19 cellular contexts compared by ENCODE assay signal in the genomic region with DNA sequence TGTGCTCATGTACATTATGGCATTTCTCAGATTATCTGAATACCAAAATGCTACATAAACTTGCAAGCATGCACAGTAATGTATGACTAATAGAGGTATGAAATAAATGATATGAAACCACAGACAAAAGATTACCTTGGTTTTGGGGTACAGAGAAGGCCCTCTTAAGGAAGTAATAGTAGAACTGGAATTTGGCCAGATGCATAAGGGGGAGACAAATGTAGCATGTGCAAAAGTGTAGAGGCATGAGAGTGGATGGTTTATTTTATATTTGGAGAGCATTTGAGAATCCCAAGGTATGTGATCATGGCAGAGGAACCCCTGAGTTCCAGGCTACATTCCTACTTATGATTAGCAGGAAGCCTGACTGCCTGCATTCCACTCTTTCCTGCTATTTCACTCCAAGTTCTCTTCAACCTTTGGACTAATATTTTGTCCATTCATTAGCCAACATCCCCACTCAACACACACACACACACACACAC.
DNase-seq lines count a peak whose midpoint lies in the region; ATAC-seq and TF ChIP-seq lines count a peak whose summit lies in the region.
"Had no signal": no experiment of that assay in that cellular context is flagged by ENCODE, and none has a peak within 500 bp of the region (broad histone marks: within the 10 kb centered on the region; RNA-seq: fewer than 3 reads in every experiment).

No MANE protein-coding gene starts in this region.

- no peaks in the 10 kb centered on the region for H3K79me2 ChIP-seq in Karpas-422 (ENCODE audit: low read length)

- H3K4me2 ChIP-seq in Karpas-422 (ENCODE audit: low read depth, low read length, poor library complexity, severe bottlenecking), result no peak overlapping the region

- no peak for TF ChIP-seq EP300 in gastroesophageal sphincter (IDR thresholded peaks at IDR 0.05)

- DNase-seq in AG04449 (ENCODE audit: low read depth, low spot score) (peak; percentile 79), HT-29 (ENCODE audit: low spot score) (peak; percentile 23), astrocyte of the spinal cord (ENCODE audit: low read depth, low spot score) (peak; percentile 56), iris pigment epithelial cell (ENCODE audit: low read depth) (peak; percentile 82), middle frontal gyrus (ENCODE audit: extremely low spot score, low spot score) (no peak), H7 (no peak), Karpas-422 (no peak)
- DNase-seq: activated CD4-positive, alpha-beta T cell treated with anti-CD3 and anti-CD28 coated beads, Interleukin-2, amount 50 U/mL, for 48 hours; activated T-cell treated with anti-CD3 and anti-CD28 coated beads, Interleukin-2, amount 50 U/mL, for 4 hours; KG1; left colon; NCI-H2171; NCI-H82; pancreas; stimulated activated CD4-positive, alpha-beta T cell treated with anti-CD3 and anti-CD28 coated beads, Interleukin-4, amount 100 ng/mL, for 1 hour had no signal

- CTCF ChIA-PET in AG04449 (lab: Yijun Ruan, JAX), result interaction anchor here (0.6 to 15.4 kb wide), 8 partner anchors 6 to 485 kb away, joined by 3 to 385 read pairs (median 4); no protein-coding TSS in a partner anchor

- H3K4me3 ChIP-seq in AG04449 (ENCODE audit: low read depth, low read length) (no peak overlapping the region), astrocyte of the spinal cord (ENCODE audit: low read depth, low read length) (no peak overlapping the region), gastroesophageal sphincter (no peak overlapping the region), H7 (ENCODE audit: insufficient read depth, low read depth, low read length) (no peak overlapping the region), Karpas-422 (ENCODE audit: low read length) (no peak overlapping the region)
- H3K4me3 ChIP-seq: breast epithelium, pancreas, vagina had no signal

- H3K27ac ChIP-seq in gastroesophageal sphincter (no peak overlapping the region), Karpas-422 (ENCODE audit: low read length) (no peak overlapping the region)
- H3K27ac ChIP-seq: breast epithelium, pancreas, vagina, VCaP had no signal

- H3K27me3 ChIP-seq in gastroesophageal sphincter (no peaks in the 10 kb centered on the region), H7 (ENCODE audit: control insufficient read depth, insufficient read depth, low read length) (no peaks in the 10 kb centered on the region), Karpas-422 (ENCODE audit: low read length) (no peaks in the 10 kb centered on the region)
- H3K27me3 ChIP-seq: breast epithelium, pancreas, vagina had no signal

- in situ Hi-C loops in astrocyte of the spinal cord (cut with HindIII; ENCODE audit: low sequenced_read_pairs), result no loop called here

- TF ChIP-seq CTCF in AG04449 (IDR thresholded peaks at IDR 0.05; ENCODE audit: insufficient read depth, low read length, missing control alignments) (no peak), astrocyte of the spinal cord (IDR thresholded peaks at IDR 0.05; ENCODE audit: low read depth, low read length) (no peak), gastroesophageal sphincter (IDR thresholded peaks at IDR 0.05) (no peak)

- POLR2A ChIA-PET in AG04449 (lab: Yijun Ruan, JAX), result no interaction called here

- no peaks in the 10 kb centered on the region for H3K9me2 ChIP-seq in Karpas-422 (replicated peaks; ENCODE audit: insufficient read depth, low read length)

- no peak for ATAC-seq in gastroesophageal sphincter
- ATAC-seq: activated T-cell treated with anti-CD3 and anti-CD28 coated beads, Interleukin-2, amount 50 U/mL, for 4 hours; left colon had no signal

- no peak for TF ChIP-seq POLR2A in gastroesophageal sphincter (IDR thresholded peaks at IDR 0.05)

- no peaks in the 10 kb centered on the region for H4K20me1 ChIP-seq in Karpas-422 (ENCODE audit: insufficient read depth, low read depth, low read length)

- H2AFZ ChIP-seq in Karpas-422 (ENCODE audit: low read length), result no peak overlapping the region

- H3K36me3 ChIP-seq in gastroesophageal sphincter, result peaks cover 10 to 100% of the 10 kb centered on the region in 2 donors
- H3K36me3 ChIP-seq in H7 (replicated peaks; ENCODE audit: control insufficient read depth, insufficient read depth, low read length), result 0 out of 2 replicates have a peak, but pooled peaks cover 1% of the 10 kb centered on the region
- no peaks in the 10 kb centered on the region for H3K36me3 ChIP-seq in Karpas-422 (ENCODE audit: insufficient read depth, low read length)
- H3K36me3 ChIP-seq: breast epithelium, pancreas had no signal

- no peak overlapping the region for H3K9ac ChIP-seq in Karpas-422 (ENCODE audit: low read length)

- H3K9me3 ChIP-seq in gastroesophageal sphincter, result no peaks in the 10 kb centered on the region
- H3K9me3 ChIP-seq in Karpas-422 (ENCODE audit: low read length), result no peaks in the 10 kb centered on the region
- H3K9me3 ChIP-seq: breast epithelium, pancreas, vagina had no signal

- H3K4me1 ChIP-seq in gastroesophageal sphincter (peaks cover 13 to 53% (median 15%) of the 10 kb centered on the region in 3 donors), Karpas-422 (ENCODE audit: low read length) (no peaks in the 10 kb centered on the region)
- H3K4me1 ChIP-seq: breast epithelium had no signal

Comparison
In these comparisons a context has a peak if more than half of its experiments do, and no peak if none do; other contexts are left out.
1. DNase-seq: peak in AG04449 (single experiment), HT-29 (single experiment), astrocyte of the spinal cord (single experiment) and iris pigment epithelial cell (single experiment); none in middle frontal gyrus (single experiment), H7 (single experiment) and Karpas-422 (single experiment).